ENCODE assay signal across 29 cellular contexts in genomic region chr1:236908669-236909068, GRCh38.
"Had no signal": no experiment of that assay in that cellular context is flagged by ENCODE, and none has a peak within 500 bp of the region (broad histone marks: within the 10 kb centered on the region; RNA-seq: fewer than 3 reads in every experiment).

No MANE protein-coding gene starts in this region.

- H3K4me3 ChIP-seq: stomach, suprapubic skin, testis, thoracic aorta, thyroid gland, tibial artery, tibial nerve, transverse colon, upper lobe of left lung, upper lobe of right lung, uterus, vagina had no signal

- H3K27ac ChIP-seq: stomach, suprapubic skin, testis, thoracic aorta, thyroid gland, tibial artery, tibial nerve, transverse colon, upper lobe of left lung, upper lobe of right lung, uterus, vagina had no signal

- H3K27me3 ChIP-seq: stomach, suprapubic skin, testis, thyroid gland, tibial artery, tibial nerve, transverse colon, upper lobe of left lung, upper lobe of right lung, uterus, vagina had no signal

- FAIRE-seq: urothelium cell line had no signal

- H3K4me1 Mint-ChIP-seq: stimulated activated memory B cell treated with anti-CD40 and anti-IgM and Interleukin-4, amounts not matched to agents 10 μg/mL and 1 μg/mL and 100 μg/mL, for 72 hours had no signal

- H3K36me3 Mint-ChIP-seq: stimulated activated effector memory CD8-positive, alpha-beta T cell treated with anti-CD3 and anti-CD28 coated beads, Interleukin-12 subunit alpha, Interleukin-12 subunit beta, amount 100 ng/mL, for 72 hours; stimulated activated memory B cell treated with anti-CD40 and anti-IgM and Interleukin-4, amounts not matched to agents 10 μg/mL and 1 μg/mL and 100 μg/mL, for 72 hours; type B pancreatic cell had no signal

- H3K4me1 ChIP-seq: stomach, suprapubic skin, testis, thyroid gland, tibial artery, tibial nerve, transverse colon, upper lobe of left lung, upper lobe of right lung, uterus, vagina had no signal

- H3K27me3 Mint-ChIP-seq: stimulated activated memory B cell treated with anti-CD40 and anti-IgM and Interleukin-4, amounts not matched to agents 10 μg/mL and 1 μg/mL and 100 μg/mL, for 72 hours; stimulated activated naive B cell treated with anti-CD40 and anti-IgM and Interleukin-4, amounts not matched to agents 10 μg/mL and 1 μg/mL and 100 μg/mL, for 72 hours; stimulated activated naive CD8-positive, alpha-beta T cell treated with anti-CD3 and anti-CD28 coated beads, Interleukin-15, amount 100 ng/mL, for 72 hours; stimulated activated naive CD8-positive, alpha-beta T cell treated with anti-CD3 and anti-CD28 coated beads, Interleukin-15, Interleukin-2, amounts not matched to agents 100 ng/mL and 50 ng/mL, for 24 hours had no signal

- H3K9me3 Mint-ChIP-seq: stimulated activated effector memory CD8-positive, alpha-beta T cell treated with anti-CD3 and anti-CD28 coated beads, Interleukin-12 subunit alpha, Interleukin-12 subunit beta, amount 100 ng/mL, for 72 hours had no signal

- H3K27ac Mint-ChIP-seq: stimulated activated effector memory CD8-positive, alpha-beta T cell treated with anti-CD3 and anti-CD28 coated beads, Interleukin-12 subunit alpha, Interleukin-12 subunit beta, amount 100 ng/mL, for 72 hours; stimulated activated memory B cell treated with anti-CD40 and anti-IgM and Interleukin-4, amounts not matched to agents 10 μg/mL and 1 μg/mL and 100 μg/mL, for 72 hours; stimulated activated naive B cell treated with anti-CD40 and anti-IgM and Interleukin-4, amounts not matched to agents 10 μg/mL and 1 μg/mL and 100 μg/mL, for 72 hours; stimulated activated naive CD8-positive, alpha-beta T cell treated with anti-CD3 and anti-CD28 coated beads, Interleukin-15, amount 100 ng/mL, for 72 hours; stimulated activated naive CD8-positive, alpha-beta T cell treated with anti-CD3 and anti-CD28 coated beads, Interleukin-15, Interleukin-2, amounts not matched to agents 100 ng/mL and 50 ng/mL, for 24 hours; type B pancreatic cell had no signal

- DNase-seq: stimulated activated CD4-positive, alpha-beta T cell treated with anti-CD3 and anti-CD28 coated beads, Interleukin-2, amount 100 ng/mL, for 48 hours; stimulated activated CD4-positive, alpha-beta T cell treated with anti-CD3 and anti-CD28 coated beads, Interleukin-4, amount 100 ng/mL, for 1 hour; stimulated activated CD4-positive, alpha-beta T cell treated with anti-CD3 and anti-CD28 coated beads, Interleukin-4, amount 100 ng/mL, for 24 hours; stimulated activated CD4-positive, alpha-beta T cell treated with anti-CD3 and anti-CD28 coated beads, Interleukin-4, amount 100 ng/mL, for 4 hours; stimulated activated CD8-positive, alpha-beta memory T cell treated with anti-CD3 and anti-CD28 coated beads, Interleukin-4, amount 100 ng/mL, for 48 hours; stimulated activated naive B cell treated with anti-CD40 and anti-IgM and Interleukin-4, amounts not matched to agents 10 μg/mL and 1 μg/mL and 100 μg/mL, for 72 hours; stimulated activated naive CD4-positive, alpha-beta T cell; stimulated activated naive CD4-positive, alpha-beta T cell treated with Interleukin-2 at 50 U/mL for 16 hours; stimulated activated naive CD8-positive, alpha-beta T cell treated with anti-CD3 and anti-CD28 coated beads, Interleukin-15, amount 100 ng/mL, for 72 hours; stimulated activated naive CD8-positive, alpha-beta T cell treated with anti-CD3 and anti-CD28 coated beads, Interleukin-15, Interleukin-2, amounts not matched to agents 100 U/mL and 50 U/mL, for 24 hours; stomach; substantia nigra; testis; thyroid gland; tibial artery; transverse colon; trophoblast cell; upper lobe of left lung; upper lobe of right lung; uterus had no signal

- H3K4me3 Mint-ChIP-seq: stimulated activated effector memory CD8-positive, alpha-beta T cell treated with anti-CD3 and anti-CD28 coated beads, Interleukin-12 subunit alpha, Interleukin-12 subunit beta, amount 100 ng/mL, for 72 hours; stimulated activated memory B cell treated with anti-CD40 and anti-IgM and Interleukin-4, amounts not matched to agents 10 μg/mL and 1 μg/mL and 100 μg/mL, for 72 hours; stimulated activated naive B cell treated with anti-CD40 and anti-IgM and Interleukin-4, amounts not matched to agents 10 μg/mL and 1 μg/mL and 100 μg/mL, for 72 hours; stimulated activated naive CD8-positive, alpha-beta T cell treated with anti-CD3 and anti-CD28 coated beads, Interleukin-15, amount 100 ng/mL, for 72 hours; stimulated activated naive CD8-positive, alpha-beta T cell treated with anti-CD3 and anti-CD28 coated beads, Interleukin-15, Interleukin-2, amounts not matched to agents 100 ng/mL and 50 ng/mL, for 24 hours; type B pancreatic cell had no signal

- H3K9me3 ChIP-seq: suprapubic skin, testis, thoracic aorta, thyroid gland, tibial artery, tibial nerve, transverse colon, upper lobe of left lung, upper lobe of right lung, uterus, vagina had no signal

- H3K36me3 ChIP-seq: stomach, suprapubic skin, thoracic aorta, thyroid gland, tibial artery, tibial nerve, transverse colon, upper lobe of left lung, upper lobe of right lung, uterus, vagina had no signal

- ATAC-seq: stimulated activated effector memory CD8-positive, alpha-beta T cell treated with anti-CD3 and anti-CD28 coated beads, Interleukin-12 subunit alpha, Interleukin-12 subunit beta, amount 100 ng/mL, for 72 hours; stimulated activated memory B cell treated with anti-CD40 and anti-IgM and Interleukin-4, amounts not matched to agents 10 μg/mL and 1 μg/mL and 100 μg/mL, for 72 hours; stimulated activated naive B cell treated with anti-CD40 and anti-IgM and Interleukin-4, amounts not matched to agents 10 μg/mL and 1 μg/mL and 100 μg/mL, for 72 hours; stimulated activated naive CD8-positive, alpha-beta T cell treated with anti-CD3 and anti-CD28 coated beads, Interleukin-15, amount 100 ng/mL, for 72 hours; stimulated activated naive CD8-positive, alpha-beta T cell treated with anti-CD3 and anti-CD28 coated beads, Interleukin-15, Interleukin-2, amounts not matched to agents 100 U/mL and 50 U/mL, for 24 hours; upper lobe of right lung had no signal
